ENCODE assay signal across 22 cellular contexts in the genomic region with DNA sequence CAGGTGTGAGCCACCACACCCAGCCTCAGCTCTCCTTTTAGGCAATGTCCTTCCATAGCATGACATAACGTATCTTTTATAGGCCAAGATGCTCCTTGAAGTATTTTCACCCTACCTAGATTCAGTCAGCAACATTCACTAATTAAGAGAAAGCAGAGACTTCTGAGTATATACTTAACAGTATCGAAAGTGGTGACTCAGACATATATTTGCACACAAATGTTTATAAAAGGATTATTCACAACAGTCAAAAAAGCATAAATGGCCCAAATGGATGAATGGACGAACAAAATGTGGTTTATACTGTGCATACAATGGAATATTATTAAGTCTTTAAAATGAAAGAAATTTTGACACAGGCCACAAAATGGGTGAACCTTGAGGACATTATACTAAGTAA.
DNase-seq lines count a peak whose midpoint lies in the region; FAIRE-seq and TF ChIP-seq lines count a peak whose summit lies in the region.
"Had no signal": no experiment of that assay in that cellular context is flagged by ENCODE, and none has a peak within 500 bp of the region (broad histone marks: within the 10 kb centered on the region; RNA-seq: fewer than 3 reads in every experiment).

No MANE protein-coding gene starts in this region.

- H3K9ac ChIP-seq in astrocyte (ENCODE audit: low read length), result no peak overlapping the region

- DNase-seq in DMS53 (lab: John Stamatoyannopoulos, UW), result peak; percentile 60
- peak; percentile 3 for DNase-seq in H4 (ENCODE audit: low spot score)
- DNase-seq in astrocyte (ENCODE audit: low read depth), result peak; percentile 39
- DNase-seq in SK-N-DZ (ENCODE audit: low spot score), result no peak
- no peak for DNase-seq in activated CD4-positive, alpha-beta T cell treated with anti-CD3 and anti-CD28 coated beads, Interleukin-2, amount 50 U/mL, for 48 hours
- no peak for DNase-seq in occipital lobe (lab: John Stamatoyannopoulos, UW)
- DNase-seq: CD4-positive, CD25-positive, alpha-beta regulatory T cell; NCI-H1092 treated with DMSO at 0.1 percent for 48 hours; NCI-H1436 treated with DMSO at 0.1 percent for 48 hours; NCI-H1930; NCI-H2107; NCI-H446; NCI-H524 treated with DMSO at 0.1 percent for 48 hours; NCI-H774; NK-92 treated with Interleukin-12 subunit alpha and Interleukin-12 subunit beta, amount 100 ng/mL, for 24 hours; PC-9; SJCRH30 had no signal

- no peaks in the 10 kb centered on the region for H3K36me3 ChIP-seq in astrocyte (ENCODE audit: insufficient read depth, low read length)
- H3K36me3 ChIP-seq: SJCRH30 had no signal

- FAIRE-seq in astrocyte (lab: Jason Lieb, UNC) (no peak), islet of Langerhans (lab: Jason Lieb, UNC) (peak; percentile 88)
- FAIRE-seq: D721Med, GM12892, H54 had no signal

- H3K36me3 Mint-ChIP-seq in astrocyte (ENCODE audit: low read depth, unreplicated experiment), result no peaks in the 10 kb centered on the region
- H3K36me3 Mint-ChIP-seq: CD4-positive, CD25-positive, alpha-beta regulatory T cell had no signal

- TF ChIP-seq CTCF in astrocyte (IDR thresholded peaks at IDR 0.05; ENCODE audit: insufficient read depth, low read depth, low read length), result no peak

- H3K4me1 ChIP-seq in astrocyte (ENCODE audit: insufficient read depth, low read length), result peaks cover 13% of the 10 kb centered on the region
- H3K4me1 ChIP-seq: SJCRH30 had no signal

- no peak overlapping the region for H3K27ac ChIP-seq in astrocyte (ENCODE audit: low read depth, low read length)
- H3K27ac ChIP-seq: HL-60, PC-9, SJCRH30 had no signal

- no peak overlapping the region for H3K4me3 ChIP-seq in astrocyte (ENCODE audit: insufficient read depth, low read depth, low read length)
- H3K4me3 ChIP-seq: PC-9, SJCRH30 had no signal

- H4K20me1 ChIP-seq in astrocyte (ENCODE audit: insufficient read depth, low read length), result no peaks in the 10 kb centered on the region

- no peaks in the 10 kb centered on the region for H3K27me3 ChIP-seq in astrocyte (ENCODE audit: insufficient read depth, low read length)
- H3K27me3 ChIP-seq: SJCRH30 had no signal

- no peaks in the 10 kb centered on the region for H3K79me2 ChIP-seq in astrocyte (ENCODE audit: insufficient read depth, low read length)

- no peaks in the 10 kb centered on the region for H3K9me3 Mint-ChIP-seq in astrocyte (ENCODE audit: unreplicated experiment)

- H3K9me3 ChIP-seq in astrocyte (ENCODE audit: insufficient read depth, low read depth, low read length), result no peaks in the 10 kb centered on the region
- H3K9me3 ChIP-seq: SJCRH30 had no signal

- H3K4me1 Mint-ChIP-seq in astrocyte (ENCODE audit: low read depth, unreplicated experiment), result peaks cover 15% of the 10 kb centered on the region
- H3K4me1 Mint-ChIP-seq: CD4-positive, CD25-positive, alpha-beta regulatory T cell had no signal

- H3K27me3 Mint-ChIP-seq in astrocyte (ENCODE audit: low read depth, unreplicated experiment), result no peaks in the 10 kb centered on the region
- H3K27me3 Mint-ChIP-seq: CD4-positive, CD25-positive, alpha-beta regulatory T cell had no signal

- H3K4me2 ChIP-seq in astrocyte (ENCODE audit: low read length), result no peak overlapping the region
- H3K4me2 ChIP-seq: PC-9 had no signal

- no peak overlapping the region for H2AFZ ChIP-seq in astrocyte (ENCODE audit: low read depth, low read length)
- H2AFZ ChIP-seq: PC-9 had no signal

- no peak overlapping the region for H3K4me3 Mint-ChIP-seq in astrocyte (ENCODE audit: unreplicated experiment)
- H3K4me3 Mint-ChIP-seq: CD4-positive, CD25-positive, alpha-beta regulatory T cell had no signal

- no peak overlapping the region for H3K27ac Mint-ChIP-seq in astrocyte (ENCODE audit: unreplicated experiment)
- H3K27ac Mint-ChIP-seq: CD4-positive, CD25-positive, alpha-beta regulatory T cell had no signal

Comparison
In these comparisons a context has a peak if more than half of its experiments do, and no peak if none do; other contexts are left out.
1. DNase-seq: peak in DMS53 (single experiment), H4 (single experiment) and astrocyte (single experiment); none in SK-N-DZ (single experiment), activated CD4-positive, alpha-beta T cell treated with anti-CD3 and anti-CD28 coated beads, Interleukin-2, amount 50 U/mL, for 48 hours (0 of 2) and occipital lobe (single experiment).